In the genomic region with DNA sequence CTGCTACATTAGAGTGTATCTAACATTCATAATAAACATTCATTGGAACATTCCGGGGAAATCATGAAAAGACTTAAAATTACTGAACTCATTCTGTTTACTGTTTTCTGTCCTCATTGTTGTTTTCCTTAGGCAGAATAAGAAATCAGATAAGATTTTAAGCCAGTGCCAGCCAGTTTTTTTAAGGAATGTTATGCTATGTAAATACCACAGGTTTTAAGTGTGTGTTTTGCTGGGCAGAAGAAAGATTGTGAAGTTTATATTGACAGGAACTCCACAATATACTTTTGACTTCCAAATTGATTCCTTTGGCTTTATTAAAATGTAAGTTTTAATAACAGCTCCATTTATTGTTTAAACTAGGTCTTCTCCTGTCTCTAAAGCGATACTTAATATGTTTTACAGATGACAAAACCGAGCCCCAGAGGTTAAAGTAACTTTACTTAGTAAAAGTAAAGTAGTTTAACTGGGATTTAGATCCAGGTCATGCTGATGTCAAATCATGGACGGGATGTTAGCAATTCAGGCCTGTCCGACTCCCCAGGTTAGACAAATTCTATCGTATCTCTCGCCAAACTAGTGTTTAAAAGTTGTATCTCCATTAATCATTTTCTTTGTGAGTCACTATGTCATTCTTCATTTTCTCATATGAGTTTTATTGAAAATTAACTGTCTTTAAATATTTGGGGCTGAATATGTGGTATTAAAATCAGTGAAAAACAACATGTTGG, we compare ENCODE assay signal across 9 cellular contexts. TPM values are rescaled to one million over a fixed set of nuclear protein-coding genes. Genes with fewer than 3 reads are reported as not detected.
A peak's percentile ranks its signal among the peaks of the same experiment; 100 is the strongest.
DNase-seq lines count a peak whose midpoint lies in the region; ATAC-seq and TF ChIP-seq lines count a peak whose summit lies in the region.
"Had no signal": no experiment of that assay in that cellular context is flagged by ENCODE, and none has a peak within 500 bp of the region (broad histone marks: within the 10 kb centered on the region; RNA-seq: fewer than 3 reads in every experiment).

No MANE protein-coding gene starts in this region.

- H4K20me1 ChIP-seq in GM23338 (replicated peaks; ENCODE audit: insufficient read depth): peaks cover 29% of the 10 kb centered on the region

- H3K4me1 ChIP-seq in GM23338 (ENCODE audit: insufficient read depth) (peaks cover 11% of the 10 kb centered on the region), sigmoid colon (peaks cover 0 to 51% (median 34%) of the 10 kb centered on the region in 4 donors)

- no peaks in the 10 kb centered on the region; the same call in 2 of the 3 replicates for H3K9me3 Mint-ChIP-seq in GM23338

- H3K4me1 Mint-ChIP-seq in GM23338: peaks cover 11% of the 10 kb centered on the region

- 0 out of 2 replicates have a peak overlapping the region, but pooled peaks have one; percentile 4 for H3K27ac ChIP-seq in GM23338 (ENCODE audit: low read depth)
- peak overlapping the region; percentile 95 for H3K27ac ChIP-seq in VCaP
- H3K27ac ChIP-seq in sigmoid colon: peak overlapping the region; percentile 87 to 98 (median 96)

- H3K27me3 ChIP-seq in GM23338 (ENCODE audit: insufficient read depth) (no peaks in the 10 kb centered on the region), sigmoid colon (no peaks in the 10 kb centered on the region)

- H3K4me3 Mint-ChIP-seq in GM23338: peak overlapping the region; percentile 96

- WGBS in sigmoid colon, 2 donors: 10 to 39% methylated on average over 7 of the region's 7 CpGs

- no peak for DNase-seq in GM23338 (ENCODE audit: low spot score)
- peak; percentile 25 for DNase-seq in fibroblast of peridontal ligament (ENCODE audit: extremely low read depth)
- DNase-seq in sigmoid colon: no peak
- no peak for DNase-seq in globus pallidus (ENCODE audit: low spot score)
- no peak for DNase-seq in DMS153 (lab: John Stamatoyannopoulos, UW)
- DNase-seq in glomerular visceral epithelial cell (ENCODE audit: extremely low spot score): no peak

- no peak for TF ChIP-seq EP300 in sigmoid colon (IDR thresholded peaks at IDR 0.05)

- TF ChIP-seq CTCF in GM23338 (conservative IDR thresholded peaks at IDR 0.05; ENCODE audit: low read depth in 2 of 2) (no peak), VCaP (conservative IDR thresholded peaks at IDR 0.05) (no peak), sigmoid colon (IDR thresholded peaks at IDR 0.05) (no peak)

- TF ChIP-seq POLR2A in sigmoid colon (IDR thresholded peaks at IDR 0.05): no peak
- no peak for TF ChIP-seq POLR2A in GM18505 (IDR thresholded peaks at IDR 0.05; ENCODE audit: borderline replicate concordance, extremely low read depth, insufficient read depth, insufficient read length)

- H3K4me2 ChIP-seq in GM23338: peak overlapping the region; percentile 80

- peak overlapping the region; percentile 88 for H3K4me3 ChIP-seq in GM23338
- peak overlapping the region; percentile 75 to 87 (median 82) for H3K4me3 ChIP-seq in sigmoid colon

- H3F3A ChIP-seq in GM23338 (replicated peaks; ENCODE audit: low read depth): no peaks in the 10 kb centered on the region

- no peaks in the 10 kb centered on the region for H3K36me3 ChIP-seq in GM23338 (ENCODE audit: insufficient read depth)
- H3K36me3 ChIP-seq in sigmoid colon: no peaks in the 10 kb centered on the region

- H3K36me3 Mint-ChIP-seq in GM23338 (ENCODE audit: low read depth): peaks cover 3% of the 10 kb centered on the region; the same call in 2 of the 3 replicates

- no peak for ATAC-seq in GM23338
- ATAC-seq in GM18505 (IDR thresholded peaks at IDR 0.05; ENCODE audit: unreplicated experiment): no peak

- H3K9me3 ChIP-seq in sigmoid colon: no peaks in the 10 kb centered on the region

- H3K9me2 ChIP-seq in GM23338 (ENCODE audit: insufficient read depth): no peaks in the 10 kb centered on the region

- H3K27me3 Mint-ChIP-seq in GM23338 (ENCODE audit: insufficient read depth, low read depth, poor library complexity): peaks cover 9% of the 10 kb centered on the region

- H3K27ac Mint-ChIP-seq in GM23338: no peak overlapping the region; the same call in 1 of the 2 replicates

- H2AFZ ChIP-seq in GM23338: no peak overlapping the region

- intact Hi-C loops in sigmoid colon (cut with DNase I): loop anchor here (5.0 kb wide), 2 partner anchors 120 to 180 kb away; partner anchors contain the start of gene LIMA1

- peaks cover 65% of the 10 kb centered on the region for H3K79me2 ChIP-seq in GM23338 (replicated peaks; ENCODE audit: insufficient read depth)

TF ChIP-seq in GM23338, 12 proteins besides CTCF, POLR2A, EP300 and RAD21:
- TF ChIP-seq ZNF114 (CRISPR knock-in tag; IDR thresholded peaks at IDR 0.05) (no peak), JUNB (IDR thresholded peaks at IDR 0.05; ENCODE audit: unreplicated experiment) (no peak), ZNF331 (CRISPR knock-in tag; IDR thresholded peaks at IDR 0.05; ENCODE audit: low read depth) (no peak), STAT1 (IDR thresholded peaks at IDR 0.05; ENCODE audit: unreplicated experiment) (no peak), EZH2 (IDR thresholded peaks at IDR 0.05; ENCODE audit: low read depth, unreplicated experiment) (no peak), CREB1 (CRISPR knock-in tag; IDR thresholded peaks at IDR 0.05; ENCODE audit: low read depth) (no peak), NANOG (IDR thresholded peaks at IDR 0.05; ENCODE audit: borderline replicate concordance) (no peak)
- TF ChIP-seq, protein P1, sequence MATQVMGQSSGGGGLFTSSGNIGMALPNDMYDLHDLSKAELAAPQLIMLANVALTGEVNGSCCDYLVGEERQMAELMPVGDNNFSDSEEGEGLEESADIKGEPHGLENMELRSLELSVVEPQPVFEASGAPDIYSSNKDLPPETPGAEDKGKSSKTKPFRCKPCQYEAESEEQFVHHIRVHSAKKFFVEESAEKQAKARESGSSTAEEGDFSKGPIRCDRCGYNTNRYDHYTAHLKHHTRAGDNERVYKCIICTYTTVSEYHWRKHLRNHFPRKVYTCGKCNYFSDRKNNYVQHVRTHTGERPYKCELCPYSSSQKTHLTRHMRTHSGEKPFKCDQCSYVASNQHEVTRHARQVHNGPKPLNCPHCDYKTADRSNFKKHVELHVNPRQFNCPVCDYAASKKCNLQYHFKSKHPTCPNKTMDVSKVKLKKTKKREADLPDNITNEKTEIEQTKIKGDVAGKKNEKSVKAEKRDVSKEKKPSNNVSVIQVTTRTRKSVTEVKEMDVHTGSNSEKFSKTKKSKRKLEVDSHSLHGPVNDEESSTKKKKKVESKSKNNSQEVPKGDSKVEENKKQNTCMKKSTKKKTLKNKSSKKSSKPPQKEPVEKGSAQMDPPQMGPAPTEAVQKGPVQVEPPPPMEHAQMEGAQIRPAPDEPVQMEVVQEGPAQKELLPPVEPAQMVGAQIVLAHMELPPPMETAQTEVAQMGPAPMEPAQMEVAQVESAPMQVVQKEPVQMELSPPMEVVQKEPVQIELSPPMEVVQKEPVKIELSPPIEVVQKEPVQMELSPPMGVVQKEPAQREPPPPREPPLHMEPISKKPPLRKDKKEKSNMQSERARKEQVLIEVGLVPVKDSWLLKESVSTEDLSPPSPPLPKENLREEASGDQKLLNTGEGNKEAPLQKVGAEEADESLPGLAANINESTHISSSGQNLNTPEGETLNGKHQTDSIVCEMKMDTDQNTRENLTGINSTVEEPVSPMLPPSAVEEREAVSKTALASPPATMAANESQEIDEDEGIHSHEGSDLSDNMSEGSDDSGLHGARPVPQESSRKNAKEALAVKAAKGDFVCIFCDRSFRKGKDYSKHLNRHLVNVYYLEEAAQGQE (IDR thresholded peaks at IDR 0.05; ENCODE audit: unreplicated experiment): no peak

RNA-seq across cellular contexts. Expression of gene LARP4, which starts 1.8 kb away (rescaled TPM):
- total RNA-seq in GM23338 (2014; rRNA removed; shearing (Covaris generic)): 55.9 and 59.1 TPM in 2 replicates
- 76.8 and 88.8 TPM in 2 replicates for polyA plus RNA-seq in GM23338 (2016; fragmentation: Nextera tagmentation; extraction: Ambion mirVana)
- total RNA-seq in sigmoid colon: 10 to 100 TPM; 51.9 to 78.4 (median 59.3) TPM
- 10 to 100 TPM in 1 of 3 donors, 1 to 10 TPM in 2; 4.9 to 13.4 (median 8.4) TPM for polyA plus RNA-seq in sigmoid colon

RNA-seq across cellular contexts. Expression of gene FAM186A, which starts 6.0 kb away (rescaled TPM):
- total RNA-seq in GM23338 (2014; rRNA removed; shearing (Covaris generic)): not detected in 2 replicates
- polyA plus RNA-seq in GM23338 (2016; fragmentation: Nextera tagmentation; extraction: Ambion mirVana): not detected in 2 replicates
- total RNA-seq in sigmoid colon: not detected
- not detected for polyA plus RNA-seq in sigmoid colon
- total RNA-seq: dermis microvascular lymphatic vessel endothelial cell had no signal

Comparison
In these comparisons a context has a peak if more than half of its experiments do, and no peak if none do; other contexts are left out.
1. H3K27ac ChIP-seq: peak in every context shown above with its lines; median percentile 96 in sigmoid colon; 95 in VCaP; 4 in GM23338.